Comparison of ENCODE assay signal across 9 cellular contexts in the genomic region with DNA sequence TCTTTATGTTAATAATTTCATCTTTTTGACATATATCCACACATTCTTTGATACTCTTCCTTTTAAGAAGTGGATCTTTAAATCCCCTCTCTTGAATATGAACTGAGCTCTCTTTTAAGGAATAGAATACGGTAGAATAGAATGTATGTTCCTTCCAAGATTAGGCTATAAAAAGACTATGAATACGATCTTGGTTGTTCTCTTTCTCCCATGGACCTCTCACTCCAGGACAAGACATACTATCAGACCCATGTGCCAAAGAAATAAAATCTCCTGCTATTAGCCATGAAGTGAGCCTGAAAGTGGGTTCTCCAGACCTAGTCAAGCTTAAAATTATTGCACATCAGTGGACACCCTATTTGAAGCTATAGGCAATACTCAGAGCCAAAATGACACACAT.
"Had no signal": no experiment of that assay in that cellular context is flagged by ENCODE, and none has a peak within 500 bp of the region (broad histone marks: within the 10 kb centered on the region; RNA-seq: fewer than 3 reads in every experiment).

No MANE protein-coding gene starts in this region.

- H3K9ac ChIP-seq: GM23248 had no signal

- H3K4me1 ChIP-seq: HAP-1 had no signal

- DNase-seq: GM23248, GOT3, H7, H9, HCEC 1CT, HFFc6 had no signal

- H3K4me2 ChIP-seq: GM23338 had no signal

- H2AFZ ChIP-seq: GM23248, GM23338 had no signal

- H3K4me3 ChIP-seq: GM23248, GM23338, HAP-1 had no signal

- ATAC-seq: HCT116 had no signal

- H3K27ac ChIP-seq: GM23248 had no signal

- H3K9me3 ChIP-seq: HAP-1 had no signal

- H3K36me3 ChIP-seq: HAP-1 had no signal
